33 cellular contexts compared by ENCODE assay signal in genomic region chr12:16110596-16110995, GRCh38.
"Had no signal": no experiment of that assay in that cellular context is flagged by ENCODE, and none has a peak within 500 bp of the region (broad histone marks: within the 10 kb centered on the region; RNA-seq: fewer than 3 reads in every experiment).

No MANE protein-coding gene starts in this region.

- H3K36me3 ChIP-seq: MG63 had no signal

- H3K4me3 ChIP-seq: MG63 had no signal

- DNase-seq: Karpas-422, Kasumi-1, MG63, MM.1S, NCI-H1048, NCI-H1092, NCI-H1092 treated with DMSO at 0.1 percent for 48 hours, NCI-H1105, NCI-H1105 treated with DMSO at 0.1 percent for 48 hours, NCI-H1417, NCI-H1417 treated with DMSO at 0.1 percent for 48 hours, NCI-H1436, NCI-H1436 treated with DMSO at 0.1 percent for 48 hours, NCI-H146, NCI-H1694, NCI-H1694 treated with DMSO at 0.1 percent for 48 hours, NCI-H187, NCI-H187 treated with DMSO at 0.1 percent for 48 hours, NCI-H1930, NCI-H2029, NCI-H2029 treated with DMSO at 0.1 percent for 48 hours, NCI-H2081, NCI-H2081 treated with DMSO at 0.1 percent for 48 hours, NCI-H2107, NCI-H2171, NCI-H2171 treated with DMSO at 0.1 percent for 48 hours, NCI-H2227 treated with DMSO at 0.1 percent for 48 hours, NCI-H226, NCI-H345, NCI-H446, NCI-H510A, NCI-H510A treated with DMSO at 0.1 percent for 48 hours, NCI-H524 had no signal
